ENCODE assay signal across 9 cellular contexts in genomic region chr5:67214713-67215591, GRCh38. TPM values are rescaled to one million over a fixed set of nuclear protein-coding genes. Genes with fewer than 3 reads are reported as not detected.
DNase-seq lines count a peak whose midpoint lies in the region; ATAC-seq and TF ChIP-seq lines count a peak whose summit lies in the region.
"Had no signal": no experiment of that assay in that cellular context is flagged by ENCODE, and none has a peak within 500 bp of the region (broad histone marks: within the 10 kb centered on the region; RNA-seq: fewer than 3 reads in every experiment).

No MANE protein-coding gene starts in this region.

- H3K4me1 Mint-ChIP-seq in activated naive CD8-positive, alpha-beta T cell (ENCODE audit: low read depth) = peaks cover 55% of the 10 kb centered on the region

- H3K27ac ChIP-seq in stomach = peak overlapping the region; percentile 71 to 89 (median 79)

- peak overlapping the region; percentile 33 for H3K4me3 Mint-ChIP-seq in activated naive CD8-positive, alpha-beta T cell

- H3K36me3 Mint-ChIP-seq in activated naive CD8-positive, alpha-beta T cell = peaks cover 7% of the 10 kb centered on the region

- H3K36me3 ChIP-seq in stomach = no peaks in the 10 kb centered on the region

- peak overlapping the region in 1 of 4 donors; percentile 21 for H3K4me3 ChIP-seq in stomach
- H3K4me3 ChIP-seq: A549 had no signal

- no peak for ATAC-seq in GM21619 (IDR thresholded peaks at IDR 0.05; ENCODE audit: unreplicated experiment)
- ATAC-seq: A549 had no signal

- H3K9me3 ChIP-seq in stomach = no peaks in the 10 kb centered on the region
- H3K9me3 ChIP-seq: A549 had no signal

- peak; percentile 20 for DNase-seq in SIG-M5 treated with dmso at 0.1 percent for 504 hours (lab: John Stamatoyannopoulos, UW; ENCODE audit: unreplicated experiment)
- no peak for DNase-seq in SIG-M5 (lab: John Stamatoyannopoulos, UW)
- DNase-seq in left kidney (ENCODE audit: low read depth, low spot score) = peak; percentile 64
- peak; percentile 83 for DNase-seq in stomach
- no peak for DNase-seq in cerebellar nuclear complex (lab: John Stamatoyannopoulos, UW)
- DNase-seq in DMS114 treated with DMSO at 0.1 percent for 48 hours (lab: John Stamatoyannopoulos, UW; ENCODE audit: unreplicated experiment) = no peak

- no peaks in the 10 kb centered on the region for H3K27me3 ChIP-seq in stomach

- no peak for TF ChIP-seq CTCF in stomach (IDR thresholded peaks at IDR 0.05)

- TF ChIP-seq EP300 in stomach (IDR thresholded peaks at IDR 0.05) = no peak

- intact Hi-C loops in stomach (cut with DNase I; ENCODE audit: low total_unique reads) = no loop called here

- H3K27ac Mint-ChIP-seq in activated naive CD8-positive, alpha-beta T cell = peak overlapping the region; percentile 93

- H3K4me1 ChIP-seq in stomach = peaks cover 20 to 28% (median 24%) of the 10 kb centered on the region in 4 donors
- H3K4me1 ChIP-seq: A549 had no signal

- WGBS in stomach, 5 donors = 47 to 69% (median 61%) methylated on average over 15 of the region's 15 CpGs

- no peaks in the 10 kb centered on the region for H3K27me3 Mint-ChIP-seq in activated naive CD8-positive, alpha-beta T cell

- no peaks in the 10 kb centered on the region for H3K9me3 Mint-ChIP-seq in activated naive CD8-positive, alpha-beta T cell (ENCODE audit: low read depth)

- TF ChIP-seq POLR2A in stomach (IDR thresholded peaks at IDR 0.05) = no peak

RNA-seq across cellular contexts. Expression of gene CD180, which starts 18.4 kb away (rescaled TPM):
- 1 to 10 TPM in 2 of 5 donors, under 1 TPM in 2, not detected in 1; under 0.01 to 2.6 (median 0.77) TPM for total RNA-seq in stomach
- polyA plus RNA-seq in stomach = under 1 TPM; 0.15 to 0.37 (median 0.28) TPM
- polyA plus RNA-seq: A549 had no signal

Comparison
In these comparisons a context has a peak if more than half of its experiments do, and no peak if none do; other contexts are left out.
1. DNase-seq: peak in SIG-M5 treated with dmso at 0.1 percent for 504 hours (single experiment), left kidney (single experiment) and stomach (single experiment); none in SIG-M5 (single experiment), cerebellar nuclear complex (0 of 2) and DMS114 treated with DMSO at 0.1 percent for 48 hours (single experiment).